27 cellular contexts compared by ENCODE assay signal in the genomic region with DNA sequence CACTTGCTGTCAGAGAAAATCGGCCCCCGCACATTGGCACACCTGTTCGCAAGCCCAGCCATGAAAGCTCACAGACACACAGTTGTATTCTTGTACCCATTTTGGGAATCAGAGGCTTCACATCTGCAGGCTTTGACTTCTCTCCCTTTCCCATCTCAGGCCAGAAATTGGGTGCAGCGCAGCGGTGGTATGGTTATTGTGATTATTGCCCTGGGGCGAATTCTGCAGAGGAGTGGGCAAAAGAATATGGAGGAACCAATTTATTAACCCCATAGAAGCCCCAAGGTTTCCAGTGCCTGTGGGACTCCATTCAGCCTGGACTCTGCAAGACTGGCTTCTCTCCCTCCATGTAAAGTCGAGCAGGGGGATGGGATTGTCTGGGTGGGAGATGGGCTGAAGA. TPM values are rescaled to one million over a fixed set of nuclear protein-coding genes. Genes with fewer than 3 reads are reported as not detected.
DNase-seq lines count a peak whose midpoint lies in the region; ATAC-seq, FAIRE-seq and TF ChIP-seq lines count a peak whose summit lies in the region.
"Had no signal": no experiment of that assay in that cellular context is flagged by ENCODE, and none has a peak within 500 bp of the region (broad histone marks: within the 10 kb centered on the region; RNA-seq: fewer than 3 reads in every experiment).

No MANE protein-coding gene starts in this region.

- intact Hi-C loops in sigmoid colon (cut with DNase I): no loop called here

- H2BK12ac ChIP-seq in H1 (ENCODE audit: low read depth, low read length): no peak overlapping the region

- no peak overlapping the region for H3K4me3 ChIP-seq in H1 (ENCODE audit: extremely low read depth in 1 of 4, insufficient read depth in 2 of 4, low read depth in 3 of 4, low read length in 4 of 4)
- H3K4me3 ChIP-seq in sigmoid colon: no peak overlapping the region
- H3K4me3 ChIP-seq: BLaER1 treated with 17β-estradiol and CSF1 and Interleukin-3, amounts not matched to agents 10 nM and 100 nM; GM12878 had no signal

- H3K23ac ChIP-seq in H1 (ENCODE audit: insufficient read length): no peak overlapping the region

- H3K9me3 ChIP-seq in H1 (ENCODE audit: insufficient read depth in 2 of 2, low read depth in 1 of 2, low read length in 1 of 2) (peaks cover 0 to 4% of the 10 kb centered on the region in 2 experiments; a peak in 1 of 4 replicates), sigmoid colon (peaks cover 0 to 8% (median 4%) of the 10 kb centered on the region in 4 donors)

- H2AFZ ChIP-seq in H1 (ENCODE audit: low read length): no peak overlapping the region

- no peak for TF ChIP-seq EP300 in H1 (IDR thresholded peaks at IDR 0.05; ENCODE audit: borderline replicate concordance in 1 of 2, low read depth in 2 of 2, low read length in 2 of 2)
- no peak for TF ChIP-seq EP300 in sigmoid colon (IDR thresholded peaks at IDR 0.05)

- H2AK5ac ChIP-seq in H1 (ENCODE audit: low read depth, low read length): 0 out of 2 replicates have a peak overlapping the region, but pooled peaks have one; percentile 11

- H3K4me1 Mint-ChIP-seq in activated T-cell treated with anti-CD3 and anti-CD28 coated beads, Interleukin-2, amount 50 U/mL, for 4 hours (ENCODE audit: low read depth): peaks cover 14% of the 10 kb centered on the region

- H3K4me2 ChIP-seq in H1 (ENCODE audit: insufficient read depth in 1 of 2, low read depth in 2 of 2, low read length in 2 of 2): no peak overlapping the region; a peak in 1 of 4 replicates
- H3K4me2 ChIP-seq: BLaER1 treated with 17β-estradiol and CSF1 and Interleukin-3, amounts not matched to agents 10 nM and 100 nM had no signal

- no peak overlapping the region for H3K56ac ChIP-seq in H1 (replicated peaks; ENCODE audit: insufficient read length, low read depth, low read length)

- H2BK120ac ChIP-seq in H1 (replicated peaks; ENCODE audit: low read depth, low read length): no peak overlapping the region

- CTCF ChIA-PET in H1 (lab: Charles Lee; ENCODE audit: partially characterized antibody): interaction anchor here (1.1 to 3.8 kb wide), 7 partner anchors 14 to 103 kb away, joined by 3 to 14 read pairs (median 3); partner anchors contain the start of gene TLX1

- peak overlapping the region; percentile 26; the same call in 1 of the 2 replicates for H2BK20ac ChIP-seq in H1 (ENCODE audit: low read length)

- H3K27ac ChIP-seq in H1 (ENCODE audit: low read depth, low read length) (no peak overlapping the region), sigmoid colon (no peak overlapping the region)
- H3K27ac ChIP-seq: 22Rv1; BLaER1 treated with 17β-estradiol and CSF1 and Interleukin-3, amounts not matched to agents 10 nM and 100 nM; C4-2B had no signal

- H3K18ac ChIP-seq in H1 (ENCODE audit: extremely low read depth, low read length): no peak overlapping the region

- H4K20me1 ChIP-seq in H1 (replicated peaks in 1 of 2; ENCODE audit: control insufficient read depth in 1 of 2, insufficient read depth in 2 of 2, low read length in 2 of 2): peaks cover 7 to 12% of the 10 kb centered on the region in 2 experiments

- no peaks in the 10 kb centered on the region for H3K79me2 ChIP-seq in H1 (ENCODE audit: control insufficient read depth in 1 of 2, insufficient read depth in 2 of 2, low read length in 2 of 2)

- no peak for ATAC-seq in activated T-cell treated with anti-CD3 and anti-CD28 coated beads, Interleukin-2, amount 50 U/mL, for 4 hours
- ATAC-seq: GM12878 had no signal

- H4K91ac ChIP-seq in H1 (replicated peaks; ENCODE audit: insufficient read length, low read length): no peak overlapping the region

- DNase-seq in 8988T (peak; percentile 8), H1 (ENCODE audit: low read depth in 1 of 2, low spot score in 2 of 2) (no peak), islet precursor cell (peak; percentile 45), CD1c-positive myeloid dendritic cell (ENCODE audit: extremely low spot score) (no peak), sigmoid colon (no peak)
- no peak for DNase-seq in activated T-cell treated with anti-CD3 and anti-CD28 coated beads, Interleukin-2, amount 50 U/mL, for 4 hours
- DNase-seq: ACHN; CD4-positive, alpha-beta memory T cell; CD4-positive, CD25-positive, alpha-beta regulatory T cell; CD8-positive, alpha-beta memory T cell; COR-L47; DMS 273 treated with DMSO at 0.1 percent for 48 hours; DMS153; DMS53; DMS79; DND-41; EL; GDM1 had no signal

- H4K5ac ChIP-seq in H1 (ENCODE audit: insufficient read length, low read depth, low read length): no peak overlapping the region

- no peak overlapping the region for H4K8ac ChIP-seq in H1 (ENCODE audit: extremely low read depth, insufficient read depth, low read length)

- TF ChIP-seq CTCF in H1 (IDR thresholded peaks at IDR 0.05; ENCODE audit: control extremely low read depth in 1 of 3, insufficient read depth in 1 of 3, low read depth in 1 of 3, low read length in 3 of 3) (no peak), sigmoid colon (IDR thresholded peaks at IDR 0.05) (no peak)

- H2BK15ac ChIP-seq in H1 (ENCODE audit: low read length): no peak overlapping the region

- POLR2A ChIA-PET in H1 (lab: Charles Lee; ENCODE audit: partially characterized antibody): interaction anchor here (1.0 kb wide), 1 partner anchor 11 kb away, joined by 5 read pairs; no protein-coding TSS in a partner anchor

- no peak for FAIRE-seq in H1 (lab: Jason Lieb, UNC)
- FAIRE-seq: A204.1, GM12878, GM19239 had no signal

- H3K9me3 Mint-ChIP-seq in activated T-cell treated with anti-CD3 and anti-CD28 coated beads, Interleukin-2, amount 50 U/mL, for 4 hours: no peaks in the 10 kb centered on the region
- H3K9me3 Mint-ChIP-seq: CD8-positive, alpha-beta memory T cell had no signal

- H3K36me3 Mint-ChIP-seq in activated T-cell treated with anti-CD3 and anti-CD28 coated beads, Interleukin-2, amount 50 U/mL, for 4 hours (ENCODE audit: insufficient read depth): no peaks in the 10 kb centered on the region
- H3K36me3 Mint-ChIP-seq: CD4-positive, alpha-beta memory T cell; CD4-positive, CD25-positive, alpha-beta regulatory T cell had no signal

- TF ChIP-seq RAD21 in H1 (IDR thresholded peaks at IDR 0.05 in 1 of 2, conservative IDR thresholded peaks at IDR 0.05 in 1 of 2; ENCODE audit: low read depth in 2 of 2, low read length in 2 of 2): no peak

- H3K9ac ChIP-seq in H1 (replicated peaks in 1 of 4; ENCODE audit: extremely low read depth in 1 of 4, low read depth in 3 of 4, low read length in 3 of 4): no peak overlapping the region
- H3K9ac ChIP-seq: BLaER1 treated with 17β-estradiol and CSF1 and Interleukin-3, amounts not matched to agents 10 nM and 100 nM had no signal

- peaks cover 86 to 97% (median 94%) of the 10 kb centered on the region in 4 experiments for H3K27me3 ChIP-seq in H1 (replicated peaks in 1 of 4; ENCODE audit: control insufficient read depth in 3 of 4, extremely low read depth in 1 of 4, insufficient read depth in 3 of 4, low read length in 3 of 4)
- H3K27me3 ChIP-seq in sigmoid colon: peaks cover 54 to 99% (median 71%) of the 10 kb centered on the region in 3 donors

- H3K36me3 ChIP-seq in H1 (ENCODE audit: control insufficient read depth in 2 of 4, insufficient read depth in 4 of 4, low read length in 3 of 4) (no peaks in the 10 kb centered on the region; a peak in 1 of 8 replicates), sigmoid colon (no peaks in the 10 kb centered on the region)
- H3K36me3 ChIP-seq: BLaER1 treated with 17β-estradiol and CSF1 and Interleukin-3, amounts not matched to agents 10 nM and 100 nM had no signal

- no peak overlapping the region for H2BK5ac ChIP-seq in H1 (ENCODE audit: low read depth, low read length)

- H3K79me1 ChIP-seq in H1 (ENCODE audit: low read depth, low read length): no peaks in the 10 kb centered on the region

- no peak overlapping the region for H3K14ac ChIP-seq in H1 (ENCODE audit: insufficient read length)

- H3K27me3 Mint-ChIP-seq in activated T-cell treated with anti-CD3 and anti-CD28 coated beads, Interleukin-2, amount 50 U/mL, for 4 hours (ENCODE audit: low read depth): peaks cover 88% of the 10 kb centered on the region

- H3K4me1 ChIP-seq in H1 (replicated peaks in 1 of 4; ENCODE audit: control insufficient read depth in 3 of 4, insufficient read depth in 4 of 4, low read length in 3 of 4): peaks cover 0 to 16% (median 8%) of the 10 kb centered on the region in 4 experiments; a peak in 5 of 7 replicates
- peaks cover 0 to 27% (median 16%) of the 10 kb centered on the region in 4 donors for H3K4me1 ChIP-seq in sigmoid colon

- TF ChIP-seq POLR2A in H1 (IDR thresholded peaks at IDR 0.05; ENCODE audit: control extremely low read depth in 1 of 2, low read depth in 2 of 2, low read length in 2 of 2): no peak
- no peak for TF ChIP-seq POLR2A in sigmoid colon (IDR thresholded peaks at IDR 0.05)

- H3K4me3 Mint-ChIP-seq in activated T-cell treated with anti-CD3 and anti-CD28 coated beads, Interleukin-2, amount 50 U/mL, for 4 hours: no peak overlapping the region
- H3K4me3 Mint-ChIP-seq: CD4-positive, CD25-positive, alpha-beta regulatory T cell; CD8-positive, alpha-beta memory T cell had no signal

- no peak overlapping the region for H3K4ac ChIP-seq in H1 (replicated peaks; ENCODE audit: insufficient read length, low read depth, low read length)

- WGBS in H1 (ENCODE audit: extremely low coverage in 1 of 2, insufficient coverage in 1 of 2, insufficient read length in 1 of 2, insufficient replicate concordance in 2 of 2, low coverage in 1 of 2, low lambda C conversion rate in 2 of 2, missing lambda C conversion rate in 1 of 2), 2 experiments: 77% methylated on average over 7 of the region's 7 CpGs; no CpG with 5 or more reads in 1 of the 2 experiments
- 54 to 59% methylated on average over 7 of the region's 7 CpGs for WGBS in sigmoid colon, 2 donors

- no peaks in the 10 kb centered on the region; the same call in 1 of the 2 replicates for H3K23me2 ChIP-seq in H1 (ENCODE audit: low read depth, low read length)

TF ChIP-seq in H1, 55 proteins besides CTCF, POLR2A, EP300 and RAD21 (continues in another document):
- TF ChIP-seq JUND (IDR thresholded peaks at IDR 0.05; ENCODE audit: low read length): no peak
- TF ChIP-seq, protein P1, sequence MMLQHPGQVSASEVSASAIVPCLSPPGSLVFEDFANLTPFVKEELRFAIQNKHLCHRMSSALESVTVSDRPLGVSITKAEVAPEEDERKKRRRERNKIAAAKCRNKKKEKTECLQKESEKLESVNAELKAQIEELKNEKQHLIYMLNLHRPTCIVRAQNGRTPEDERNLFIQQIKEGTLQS (IDR thresholded peaks at IDR 0.05; ENCODE audit: insufficient read depth, low read depth, low read length): no peak

RNA-seq across cellular contexts. Expression of gene TLX1, which starts 14.0 kb away (rescaled TPM):
- total RNA-seq in H1 (2021; fragmentation: NEBNext Ultra II Directional; extraction: Animal tissue kit (Norgen Biotek cat#: 25700)): not detected in 2 replicates
- polyA plus RNA-seq in H1 (2011; rRNA removed): not detected in 2 replicates
- not detected for polyA plus RNA-seq in H1 (2011; cell fraction: cytosol; rRNA removed)
- not detected for polyA plus RNA-seq in H1 (2011; cell fraction: nucleus; rRNA removed)
- polyA plus RNA-seq in H1 (2012, experiment 1 of 2): not detected in 4 replicates
- not detected for polyA plus RNA-seq in H1 (2012, experiment 2 of 2)
- not detected for polyA plus RNA-seq in H1 (2013, experiment 1 of 2)
- polyA plus RNA-seq in H1 (2013, experiment 2 of 2): not detected
- not detected in 2 replicates for polyA minus RNA-seq in H1 (2011; rRNA and poly(A)+ RNA removed)
- polyA minus RNA-seq in H1 (2011; cell fraction: cytosol; rRNA and poly(A)+ RNA removed): not detected
- polyA minus RNA-seq in H1 (2011; cell fraction: nucleus; rRNA and poly(A)+ RNA removed): not detected
- not detected for total RNA-seq in activated T-cell treated with anti-CD3 and anti-CD28 coated beads, Interleukin-2, amount 50 U/mL, for 4 hours
- not detected for total RNA-seq in sigmoid colon
- under 1 TPM in 1 of 3 donors, not detected in 2; 0.07 TPM for polyA plus RNA-seq in sigmoid colon
- total RNA-seq: A673; CD4-positive, alpha-beta memory T cell; CD4-positive, CD25-positive, alpha-beta regulatory T cell; CD8-positive, alpha-beta memory T cell; GM12878 had no signal
- polyA plus RNA-seq: AG04450; BJ; CD4-positive, alpha-beta memory T cell; CD4-positive, CD25-positive, alpha-beta regulatory T cell; CD8-positive, alpha-beta memory T cell; GM12878 had no signal

Comparison
In these comparisons a context has a peak if more than half of its experiments do, and no peak if none do; other contexts are left out.
1. DNase-seq: peak in 8988T (single experiment) and islet precursor cell (single experiment); none in H1 (0 of 2), CD1c-positive myeloid dendritic cell (single experiment), activated T-cell treated with anti-CD3 and anti-CD28 coated beads, Interleukin-2, amount 50 U/mL, for 4 hours (single experiment) and sigmoid colon (single experiment).